8 cellular contexts compared by ENCODE assay signal in genomic region chr2:191675807-191676667, GRCh38. TPM values are rescaled to one million over a fixed set of nuclear protein-coding genes. Genes with fewer than 3 reads are reported as not detected.
DNase-seq lines count a peak whose midpoint lies in the region; ATAC-seq lines count a peak whose summit lies in the region.

No MANE protein-coding gene starts in this region.

- H2AFZ ChIP-seq in mesenchymal stem cell (ENCODE audit: low read depth, low read length), result no peak overlapping the region

- no peak overlapping the region for H4K91ac ChIP-seq in mesenchymal stem cell (ENCODE audit: low read length)

- H2BK120ac ChIP-seq in mesenchymal stem cell (ENCODE audit: low read depth, low read length), result peak overlapping the region; percentile 6

- H4K8ac ChIP-seq in mesenchymal stem cell (ENCODE audit: low read length), result no peak overlapping the region

- H3K4me2 ChIP-seq in mesenchymal stem cell (ENCODE audit: low read length, poor library complexity, severe bottlenecking), result no peak overlapping the region

- peak overlapping the region; percentile 100 for H3K9ac ChIP-seq in mesenchymal stem cell (ENCODE audit: low read length)

- no peak overlapping the region for H2BK15ac ChIP-seq in mesenchymal stem cell (ENCODE audit: low read depth, poor library complexity, severe bottlenecking)

- peak overlapping the region; percentile 99 for H3K27ac Mint-ChIP-seq in activated naive CD8-positive, alpha-beta T cell treated with anti-CD3 and anti-CD28 coated beads, Interleukin-2, amount 50 U/mL, for 24 hours
- peak overlapping the region; percentile 98 for H3K27ac Mint-ChIP-seq in stimulated activated naive CD8-positive, alpha-beta T cell treated with anti-CD3 and anti-CD28 coated beads, Interleukin-15, Interleukin-2, amounts not matched to agents 100 ng/mL and 50 ng/mL, for 24 hours

- H3K9me3 Mint-ChIP-seq in activated naive CD8-positive, alpha-beta T cell treated with anti-CD3 and anti-CD28 coated beads, Interleukin-2, amount 50 U/mL, for 24 hours, result no peaks in the 10 kb centered on the region
- no peaks in the 10 kb centered on the region for H3K9me3 Mint-ChIP-seq in stimulated activated naive CD8-positive, alpha-beta T cell treated with anti-CD3 and anti-CD28 coated beads, Interleukin-15, Interleukin-2, amounts not matched to agents 100 ng/mL and 50 ng/mL, for 24 hours

- no peak overlapping the region for H2AK5ac ChIP-seq in mesenchymal stem cell (ENCODE audit: low read length, severe bottlenecking)

- peaks cover 51% of the 10 kb centered on the region for H3K4me1 Mint-ChIP-seq in activated naive CD8-positive, alpha-beta T cell treated with anti-CD3 and anti-CD28 coated beads, Interleukin-2, amount 50 U/mL, for 24 hours
- peaks cover 47% of the 10 kb centered on the region for H3K4me1 Mint-ChIP-seq in stimulated activated naive CD8-positive, alpha-beta T cell treated with anti-CD3 and anti-CD28 coated beads, Interleukin-15, Interleukin-2, amounts not matched to agents 100 ng/mL and 50 ng/mL, for 24 hours (ENCODE audit: low read depth)

- H3K14ac ChIP-seq in mesenchymal stem cell (ENCODE audit: low read length in 2 of 2), result no peak overlapping the region

- peak overlapping the region; percentile 94 for H3K4me3 Mint-ChIP-seq in activated naive CD8-positive, alpha-beta T cell treated with anti-CD3 and anti-CD28 coated beads, Interleukin-2, amount 50 U/mL, for 24 hours
- peak overlapping the region; percentile 91 for H3K4me3 Mint-ChIP-seq in stimulated activated naive CD8-positive, alpha-beta T cell treated with anti-CD3 and anti-CD28 coated beads, Interleukin-15, Interleukin-2, amounts not matched to agents 100 ng/mL and 50 ng/mL, for 24 hours

- H3K18ac ChIP-seq in mesenchymal stem cell (ENCODE audit: low read depth in 1 of 2, low read length in 2 of 2), result peak overlapping the region in 1 of 2 experiments; percentile 86

- DNase-seq in SK-MEL-5 (ENCODE audit: low read depth, low spot score) (peak; percentile 38), mesenchymal stem cell (no peak), NCI-H1092 (lab: John Stamatoyannopoulos, UW) (no peak), NCI-H146 (lab: John Stamatoyannopoulos, UW) (no peak)
- DNase-seq in activated naive CD8-positive, alpha-beta T cell treated with anti-CD3 and anti-CD28 coated beads, Interleukin-2, amount 50 U/mL, for 24 hours, result peak; percentile 58

- H3K36me3 ChIP-seq in mesenchymal stem cell (ENCODE audit: control insufficient read depth in 1 of 2, insufficient read depth in 2 of 2, low read depth in 1 of 2, low read length in 2 of 2), result peaks cover 0 to 10% of the 10 kb centered on the region in 2 experiments

- H3K27me3 ChIP-seq in mesenchymal stem cell (ENCODE audit: control insufficient read depth in 1 of 2, insufficient read depth in 1 of 2, low read length in 2 of 2), result no peaks in the 10 kb centered on the region

- no peaks in the 10 kb centered on the region for H3K27me3 Mint-ChIP-seq in activated naive CD8-positive, alpha-beta T cell treated with anti-CD3 and anti-CD28 coated beads, Interleukin-2, amount 50 U/mL, for 24 hours
- no peaks in the 10 kb centered on the region for H3K27me3 Mint-ChIP-seq in stimulated activated naive CD8-positive, alpha-beta T cell treated with anti-CD3 and anti-CD28 coated beads, Interleukin-15, Interleukin-2, amounts not matched to agents 100 ng/mL and 50 ng/mL, for 24 hours

- H2BK5ac ChIP-seq in mesenchymal stem cell (ENCODE audit: low read depth, low read length, poor library complexity, severe bottlenecking), result no peak overlapping the region

- H2BK12ac ChIP-seq in mesenchymal stem cell (ENCODE audit: low read length in 2 of 2), result no peak overlapping the region

- in situ Hi-C loops in SK-MEL-5 (cut with HindIII; ENCODE audit: low pct_unique_long_range_greater_than_20kb, low sequenced_read_pairs), result no loop called here

- WGBS in mesenchymal stem cell, result 4% methylated on average over 1 of the region's 3 CpGs

- H3K36me3 Mint-ChIP-seq in activated naive CD8-positive, alpha-beta T cell treated with anti-CD3 and anti-CD28 coated beads, Interleukin-2, amount 50 U/mL, for 24 hours (ENCODE audit: low read depth), result peaks cover 21% of the 10 kb centered on the region
- peaks cover 23% of the 10 kb centered on the region for H3K36me3 Mint-ChIP-seq in stimulated activated naive CD8-positive, alpha-beta T cell treated with anti-CD3 and anti-CD28 coated beads, Interleukin-15, Interleukin-2, amounts not matched to agents 100 ng/mL and 50 ng/mL, for 24 hours (ENCODE audit: low read depth)

- H3K4me1 ChIP-seq in mesenchymal stem cell (ENCODE audit: control insufficient read depth, insufficient read depth, low read depth, low read length), result no peaks in the 10 kb centered on the region

- H3K23ac ChIP-seq in mesenchymal stem cell (ENCODE audit: low read length in 2 of 2), result no peak overlapping the region

- peak overlapping the region; percentile 37 for H3K27ac ChIP-seq in mesenchymal stem cell (ENCODE audit: low read length, poor library complexity, severe bottlenecking)

- no peak overlapping the region for H3K4me3 ChIP-seq in mesenchymal stem cell (ENCODE audit: insufficient read depth in 1 of 2, low read depth in 1 of 2, low read length in 2 of 2)

- ATAC-seq in GM18907 (IDR thresholded peaks at IDR 0.05; ENCODE audit: unreplicated experiment), result peak; percentile 76
- peak; percentile 45 for ATAC-seq in HG02970 (IDR thresholded peaks at IDR 0.05; ENCODE audit: low FRiP score, unreplicated experiment)
- peak; percentile 10 for ATAC-seq in activated naive CD8-positive, alpha-beta T cell treated with anti-CD3 and anti-CD28 coated beads, Interleukin-2, amount 50 U/mL, for 24 hours

- no peak overlapping the region for H3K4ac ChIP-seq in mesenchymal stem cell (ENCODE audit: low read depth in 1 of 2, low read length in 2 of 2)

- H3K9me3 ChIP-seq in mesenchymal stem cell (ENCODE audit: control insufficient read depth, low read length), result no peaks in the 10 kb centered on the region

- H3K79me1 ChIP-seq in mesenchymal stem cell (replicated peaks; ENCODE audit: low read length, poor library complexity, severe bottlenecking), result no peaks in the 10 kb centered on the region

RNA-seq across cellular contexts. Expression of gene NABP1, which starts 1.9 kb away (rescaled TPM):
- total RNA-seq in SK-MEL-5 (2014; rRNA removed; shearing (Covaris generic)), result 25.9 and 27.7 TPM in 2 replicates
- polyA plus RNA-seq in SK-MEL-5 (2015; cell fraction: cytosol; rRNA removed), result 7.8 and 8.8 TPM in 2 replicates
- polyA plus RNA-seq in SK-MEL-5 (2015; cell fraction: nucleus; rRNA removed), result 194 and 217 TPM in 2 replicates
- 21.4 TPM for polyA plus RNA-seq in mesenchymal stem cell (2013, experiment 1 of 2)
- polyA plus RNA-seq in mesenchymal stem cell (2013, experiment 2 of 2), result 22.3 TPM

Comparison
In these comparisons a context has a peak if more than half of its experiments do, and no peak if none do; other contexts are left out.
1. ATAC-seq: peak in every context shown above with its lines; median percentile 76 in GM18907; 45 in HG02970; 10 in activated naive CD8-positive, alpha-beta T cell treated with anti-CD3 and anti-CD28 coated beads, Interleukin-2, amount 50 U/mL, for 24 hours.
2. DNase-seq: peak in SK-MEL-5 (single experiment) and activated naive CD8-positive, alpha-beta T cell treated with anti-CD3 and anti-CD28 coated beads, Interleukin-2, amount 50 U/mL, for 24 hours (single experiment); none in mesenchymal stem cell (single experiment), NCI-H1092 (single experiment) and NCI-H146 (single experiment).